In genomic region chr12:12474471-12474928, GRCh38 we compare ENCODE assay signal across 9 cellular contexts.
DNase-seq lines count a peak whose midpoint lies in the region; ATAC-seq and TF ChIP-seq lines count a peak whose summit lies in the region.
"Had no signal": no experiment of that assay in that cellular context is flagged by ENCODE, and none has a peak within 500 bp of the region (broad histone marks: within the 10 kb centered on the region; RNA-seq: fewer than 3 reads in every experiment).

No MANE protein-coding gene starts in this region.

- H3K79me2 ChIP-seq in parathyroid adenoma: no peaks in the 10 kb centered on the region

- peaks cover 2% of the 10 kb centered on the region for H3K9me3 Mint-ChIP-seq in activated T-cell treated with anti-CD3 and anti-CD28 coated beads, Interleukin-2, amount 50 U/mL, for 24 hours

- no peak overlapping the region for H3K4me2 ChIP-seq in parathyroid adenoma (ENCODE audit: low read length)

- peaks cover 94% of the 10 kb centered on the region for H3K36me3 Mint-ChIP-seq in activated T-cell treated with anti-CD3 and anti-CD28 coated beads, Interleukin-2, amount 50 U/mL, for 24 hours (ENCODE audit: low read depth)

- H3K4me3 Mint-ChIP-seq in activated T-cell treated with anti-CD3 and anti-CD28 coated beads, Interleukin-2, amount 50 U/mL, for 24 hours: peak overlapping the region; percentile 62

- H3K27me3 ChIP-seq in parathyroid adenoma (ENCODE audit: control insufficient read depth, insufficient read depth, low read length) (no peaks in the 10 kb centered on the region), adrenal gland (no peaks in the 10 kb centered on the region)

- TF ChIP-seq CTCF in parathyroid adenoma (IDR thresholded peaks at IDR 0.05) (no peak), adrenal gland (IDR thresholded peaks at IDR 0.05) (no peak)

- H3K9me3 ChIP-seq in parathyroid adenoma (ENCODE audit: control insufficient read depth, low read length) (no peaks in the 10 kb centered on the region), adrenal gland (replicated peaks in 1 of 3) (no peaks in the 10 kb centered on the region)

- no peaks in the 10 kb centered on the region for H3K36me3 ChIP-seq in parathyroid adenoma (ENCODE audit: control insufficient read depth, insufficient read depth, low read length)
- H3K36me3 ChIP-seq in adrenal gland (replicated peaks in 1 of 2): peaks cover 0 to 32% of the 10 kb centered on the region in 2 donors

- H3K4me3 ChIP-seq in parathyroid adenoma (ENCODE audit: low read depth, low read length) (no peak overlapping the region), adrenal gland (no peak overlapping the region)

- ATAC-seq in GM19395 (IDR thresholded peaks at IDR 0.05; ENCODE audit: unreplicated experiment) (peak; percentile 50), HG02870 (IDR thresholded peaks at IDR 0.05; ENCODE audit: unreplicated experiment) (peak; percentile 23), HG02571 (IDR thresholded peaks at IDR 0.05; ENCODE audit: unreplicated experiment) (no peak)

- H3K4me1 Mint-ChIP-seq in activated T-cell treated with anti-CD3 and anti-CD28 coated beads, Interleukin-2, amount 50 U/mL, for 24 hours (ENCODE audit: low read depth): peaks cover 81% of the 10 kb centered on the region

- 82 to 87% (median 84%) methylated on average over 4 to 8 of the region's 8 CpGs for WGBS in adrenal gland, 4 donors

- H3K4me1 ChIP-seq in parathyroid adenoma: no peaks in the 10 kb centered on the region
- H3K4me1 ChIP-seq in adrenal gland (replicated peaks in 1 of 2): no peaks in the 10 kb centered on the region

- peak overlapping the region; percentile 97 for H3K27ac Mint-ChIP-seq in activated T-cell treated with anti-CD3 and anti-CD28 coated beads, Interleukin-2, amount 50 U/mL, for 24 hours

- H3K9ac ChIP-seq in parathyroid adenoma: no peak overlapping the region

- H3K27me3 Mint-ChIP-seq in activated T-cell treated with anti-CD3 and anti-CD28 coated beads, Interleukin-2, amount 50 U/mL, for 24 hours: no peaks in the 10 kb centered on the region

- H3K27ac ChIP-seq in parathyroid adenoma (peak overlapping the region; percentile 52), adrenal gland (peak overlapping the region in 2 of 5 donors; percentile 9 to 64)
- H3K27ac ChIP-seq: VCaP had no signal

- no peak overlapping the region for H2AFZ ChIP-seq in parathyroid adenoma

- intact Hi-C loops in adrenal gland (cut with DNase I): no loop called here

- DNase-seq in activated T-cell treated with anti-CD3 and anti-CD28 coated beads, Interleukin-2, amount 50 U/mL, for 24 hours: peak; percentile 59
- no peak for DNase-seq in NCI-H1930 (lab: John Stamatoyannopoulos, UW)
- no peak for DNase-seq in HPDE6-E6E7 (ENCODE audit: extremely low spot score)
- DNase-seq in adrenal gland: no peak

- TF ChIP-seq POLR2A in adrenal gland (IDR thresholded peaks at IDR 0.05): no peak
